Comparison of ENCODE assay signal across 28 cellular contexts in the genomic region with DNA sequence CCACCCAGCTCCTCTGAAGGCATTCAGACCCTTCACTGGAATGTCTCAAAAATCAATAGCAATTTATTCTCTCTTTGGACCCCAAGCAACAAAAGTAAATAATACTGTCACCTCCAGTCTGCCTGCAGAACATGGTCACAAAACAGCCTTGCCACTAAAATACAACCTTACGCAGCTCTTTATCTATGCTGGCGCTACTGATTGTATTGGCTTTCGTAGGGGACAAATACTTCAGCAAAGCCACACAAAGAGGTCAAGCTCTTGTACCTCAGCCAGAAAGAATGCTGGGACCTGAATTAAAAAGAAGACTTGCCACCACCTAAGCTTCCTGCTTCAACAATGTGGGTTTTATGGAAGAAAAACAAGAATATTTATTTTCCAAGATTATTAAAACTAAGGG. TPM values are rescaled to one million over a fixed set of nuclear protein-coding genes. Genes with fewer than 3 reads are reported as not detected.
"Had no signal": no experiment of that assay in that cellular context is flagged by ENCODE, and none has a peak within 500 bp of the region (broad histone marks: within the 10 kb centered on the region; RNA-seq: fewer than 3 reads in every experiment).

No MANE protein-coding gene starts in this region.

- H3K4me1 ChIP-seq: gastroesophageal sphincter, left lung, tibial nerve had no signal

- H3K36me3 ChIP-seq: gastroesophageal sphincter, left lung, tibial nerve, WERI-Rb-1 had no signal

- H3K4me2 ChIP-seq: smooth muscle cell had no signal

- H3K27me3 ChIP-seq: gastroesophageal sphincter, left lung, tibial nerve had no signal

- DNase-seq: activated CD4-positive, alpha-beta T cell treated with anti-CD3 and anti-CD28 coated beads for 48 hours; activated CD4-positive, alpha-beta T cell treated with anti-CD3 and anti-CD28 coated beads, Interleukin-2, amount 50 U/mL, for 48 hours; activated CD8-positive, alpha-beta memory T cell treated with anti-CD3 and anti-CD28 coated beads, Interleukin-2, amount 50 U/mL, for 4 hours; activated effector memory CD4-positive, alpha-beta T cell treated with anti-CD3 and anti-CD28 coated beads, Interleukin-2, amount 50 U/mL, for 16 hours; activated naive CD4-positive, alpha-beta T cell treated with anti-CD3 and anti-CD28 coated beads, Interleukin-2, amount 10 ng/mL, durations not matched to agents 7 days and 5 days; activated naive CD8-positive, alpha-beta T cell treated with anti-CD3 and anti-CD28 coated beads, Interleukin-2, amount 10 ng/mL, durations not matched to agents 7 days and 5 days; activated T-cell treated with anti-CD3 and anti-CD28 coated beads, Interleukin-2, amount 50 U/mL, for 1 hour; amniotic stem cell; central memory CD4-positive, alpha-beta T cell; hypothalamus; left lung; mammary epithelial cell; naive thymus-derived CD4-positive, alpha-beta T cell; posterior cingulate gyrus; stimulated activated CD4-positive, alpha-beta T cell treated with anti-CD3 and anti-CD28 coated beads, Interleukin-2, amount 100 ng/mL, for 24 hours; stimulated activated naive CD4-positive, alpha-beta T cell; SW 1271; T-helper 17 cell; T1000; WERI-Rb-1 had no signal

- H3K4me3 ChIP-seq: gastroesophageal sphincter, left lung, smooth muscle cell, tibial nerve had no signal

- H3K9me3 ChIP-seq: gastroesophageal sphincter, left lung had no signal

- ATAC-seq: activated CD4-positive, CD25-positive, alpha-beta regulatory T cell treated with anti-CD3 and anti-CD28 coated beads, Interleukin-2, amount 50 U/mL, for 24 hours; gastroesophageal sphincter; left lung; naive thymus-derived CD4-positive, alpha-beta T cell; T-helper 17 cell had no signal

- FAIRE-seq: astrocyte, endothelial cell of umbilical vein had no signal

- H3K27ac ChIP-seq: gastroesophageal sphincter, left lung, tibial nerve, WERI-Rb-1 had no signal

RNA-seq across cellular contexts. Expression of a gene that starts 57.2 kb away (rescaled TPM):
- total RNA-seq: activated CD8-positive, alpha-beta memory T cell treated with anti-CD3 and anti-CD28 coated beads for 36 hours; activated T-helper 1 cell treated with anti-CD3 and anti-CD28 coated beads, Interleukin-12 subunit alpha, Interleukin-12 subunit beta, Interleukin-2, Interleukin-4 antibody, amounts not matched to agents 30 ng/mL and 10 ng/mL and 1 ng/mL, durations not matched to agents 14 hours and 24 hours and 36 hours; endothelial cell of umbilical vein had no signal

RNA-seq across cellular contexts. Expression of a gene that starts 57.4 kb away (rescaled TPM):
- total RNA-seq: activated CD8-positive, alpha-beta memory T cell treated with anti-CD3 and anti-CD28 coated beads for 36 hours; astrocyte; endothelial cell of umbilical vein; smooth muscle cell had no signal
- polyA plus RNA-seq: mammary epithelial cell, smooth muscle cell had no signal
